Comparison of ENCODE assay signal across 12 cellular contexts in the genomic region with DNA sequence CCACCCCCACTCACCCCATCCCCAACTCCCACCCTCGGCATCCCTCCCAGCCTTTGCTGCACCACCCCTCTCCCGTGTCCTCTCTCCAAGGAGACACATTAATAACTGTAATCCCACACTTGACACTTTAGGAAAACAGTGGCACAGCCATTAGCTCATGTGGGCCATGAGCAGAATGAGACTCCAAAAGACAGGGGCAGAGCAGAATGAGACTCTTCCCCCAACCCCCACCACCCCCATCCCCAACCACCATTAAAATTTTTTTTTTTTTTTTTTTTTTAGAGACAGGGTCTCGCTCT. TPM values are rescaled to one million over a fixed set of nuclear protein-coding genes. Genes with fewer than 3 reads are reported as not detected.
DNase-seq lines count a peak whose midpoint lies in the region; ATAC-seq and TF ChIP-seq lines count a peak whose summit lies in the region.
"Had no signal": no experiment of that assay in that cellular context is flagged by ENCODE, and none has a peak within 500 bp of the region (broad histone marks: within the 10 kb centered on the region; RNA-seq: fewer than 3 reads in every experiment).

No MANE protein-coding gene starts in this region.

- H3K18ac ChIP-seq in mesendoderm (ENCODE audit: low read length) = no peak overlapping the region

- H3K27me3 Mint-ChIP-seq in HFFc6 (ENCODE audit: insufficient read depth) (peaks cover 13% of the 10 kb centered on the region), type B pancreatic cell (peaks cover 21% of the 10 kb centered on the region)

- H3K27ac Mint-ChIP-seq in HFFc6 (no peak overlapping the region), type B pancreatic cell (no peak overlapping the region)

- no peak overlapping the region for H3K4ac ChIP-seq in mesendoderm (ENCODE audit: low read depth, low read length)

- H3K9me3 Mint-ChIP-seq in HFFc6 (no peaks in the 10 kb centered on the region), type B pancreatic cell (no peaks in the 10 kb centered on the region)

- peak; percentile 44 for DNase-seq in cardiac septum (ENCODE audit: low spot score)
- DNase-seq in heart left ventricle = no peak
- no peak for DNase-seq in HFFc6
- no peak for DNase-seq in colonic mucosa
- DNase-seq in type B pancreatic cell (ENCODE audit: extremely low spot score, unreplicated experiment) = no peak
- no peak for DNase-seq in NCI-H1694 treated with DMSO at 0.1 percent for 48 hours (lab: John Stamatoyannopoulos, UW)
- DNase-seq in mesendoderm = no peak
- DNase-seq: NCI-H446 treated with DMSO at 0.1 percent for 48 hours had no signal

- no peak overlapping the region for H2BK15ac ChIP-seq in mesendoderm (replicated peaks; ENCODE audit: low read depth)

- H3K4me3 Mint-ChIP-seq in HFFc6 (no peak overlapping the region), type B pancreatic cell (no peak overlapping the region)

- no peak overlapping the region for H2BK5ac ChIP-seq in mesendoderm (ENCODE audit: low read length)

- H4K8ac ChIP-seq in mesendoderm (ENCODE audit: low read depth, low read length) = no peak overlapping the region

- H3K4me2 ChIP-seq in mesendoderm (ENCODE audit: low read length) = no peak overlapping the region
- H3K4me2 ChIP-seq: A549 had no signal

- H3K27me3 ChIP-seq in heart left ventricle (peaks cover 0 to 4% (median 0%) of the 10 kb centered on the region in 9 donors), colonic mucosa (no peaks in the 10 kb centered on the region), mesendoderm (ENCODE audit: insufficient read depth, low read length, poor library complexity) (no peaks in the 10 kb centered on the region)

- H3K9ac ChIP-seq in colonic mucosa (ENCODE audit: low read depth in 2 of 2, low read length in 2 of 2) = peak overlapping the region in 1 of 2 donors; percentile 29
- H3K9ac ChIP-seq in mesendoderm (ENCODE audit: low read length) = no peak overlapping the region

- intact Hi-C loops in cardiac septum (cut with DNase I) = loop anchor here (2.0 to 10.0 kb wide), 3 partner anchors 96 to 220 kb away; a partner anchor contains a TSS
- intact Hi-C loops in heart left ventricle (cut with DNase I) = loop anchor here (1.0 to 10.0 kb wide), 9 partner anchors 16 to 220 kb away; a partner anchor contains a TSS
- intact Hi-C loops in colonic mucosa (cut with DNase I) = loop anchor here (5.0 kb wide), 2 partner anchors 122 to 212 kb away; no protein-coding TSS in a partner anchor

- TF ChIP-seq CTCF in heart left ventricle (IDR thresholded peaks at IDR 0.05) = no peak
- peak; percentile 39 for TF ChIP-seq CTCF in HFFc6 (IDR thresholded peaks at IDR 0.05)
- TF ChIP-seq CTCF in colonic mucosa (IDR thresholded peaks at IDR 0.05) = peak; percentile 0
- TF ChIP-seq CTCF in type B pancreatic cell (conservative IDR thresholded peaks at IDR 0.05) = peak; percentile 31

- H3K36me3 ChIP-seq in heart left ventricle = no peaks in the 10 kb centered on the region
- no peaks in the 10 kb centered on the region for H3K36me3 ChIP-seq in colonic mucosa
- no peaks in the 10 kb centered on the region for H3K36me3 ChIP-seq in mesendoderm (ENCODE audit: control insufficient read depth, insufficient read depth, low read length)

- no peaks in the 10 kb centered on the region for H3K79me2 ChIP-seq in mesendoderm (ENCODE audit: control insufficient read depth, insufficient read depth, low read length)

- H3K9me3 ChIP-seq in heart left ventricle = no peaks in the 10 kb centered on the region
- H3K9me3 ChIP-seq in colonic mucosa = no peaks in the 10 kb centered on the region
- H3K9me3 ChIP-seq: A549 had no signal

- H3K4me1 ChIP-seq in heart left ventricle (peaks cover 0 to 70% (median 17%) of the 10 kb centered on the region in 12 donors), colonic mucosa (peaks cover 8% of the 10 kb centered on the region), mesendoderm (ENCODE audit: control insufficient read depth, low read depth, low read length) (no peaks in the 10 kb centered on the region)

- no peak overlapping the region for H3K4me3 ChIP-seq in heart left ventricle
- H3K4me3 ChIP-seq in colonic mucosa = no peak overlapping the region
- H3K4me3 ChIP-seq in mesendoderm (ENCODE audit: low read length) = no peak overlapping the region
- H3K4me3 ChIP-seq: A549 had no signal

- no peaks in the 10 kb centered on the region for H3K79me1 ChIP-seq in mesendoderm (ENCODE audit: low read length)

- ATAC-seq in heart left ventricle (no peak), HG03460 (IDR thresholded peaks at IDR 0.05; ENCODE audit: unreplicated experiment) (no peak)

- no peak overlapping the region for H2BK120ac ChIP-seq in mesendoderm (ENCODE audit: low read depth, low read length)

- H3K23ac ChIP-seq in mesendoderm (ENCODE audit: low read length) = no peak overlapping the region

- TF ChIP-seq POLR2A in heart left ventricle (IDR thresholded peaks at IDR 0.05) = no peak

- H2AK5ac ChIP-seq in mesendoderm (ENCODE audit: low read length) = no peak overlapping the region

- H3K27ac ChIP-seq in heart left ventricle (peak overlapping the region in 1 of 12 donors; percentile 32), colonic mucosa (no peak overlapping the region), mesendoderm (ENCODE audit: low read depth, low read length) (no peak overlapping the region)

- no peaks in the 10 kb centered on the region for H3K36me3 Mint-ChIP-seq in HFFc6 (ENCODE audit: low read depth)
- H3K36me3 Mint-ChIP-seq in type B pancreatic cell = no peaks in the 10 kb centered on the region

- no peak overlapping the region for H4K5ac ChIP-seq in mesendoderm (ENCODE audit: low read length)

- H3K4me1 Mint-ChIP-seq in HFFc6 (ENCODE audit: low read depth) (peaks cover 22% of the 10 kb centered on the region), type B pancreatic cell (ENCODE audit: unreplicated experiment) (peaks cover 7% of the 10 kb centered on the region)

- WGBS in heart left ventricle, 4 donors = 36 to 38% (median 36%) methylated on average over 3 of the region's 3 CpGs
- WGBS in mesendoderm (ENCODE audit: extremely low coverage, insufficient coverage, low lambda C conversion rate) = no CpG with 5 or more reads among the region's 3 CpGs

- H3K56ac ChIP-seq in mesendoderm (ENCODE audit: low read length) = no peak overlapping the region

RNA-seq across cellular contexts. Expression of a gene that starts 6.2 kb away (rescaled TPM):
- 14.3 TPM for total RNA-seq in cardiac septum
- 100 to 1,000 TPM in 1 of 9 donors, 10 to 100 TPM in 7, 1 to 10 TPM in 1; 8.1 to 167 (median 18.6) TPM for total RNA-seq in heart left ventricle
- 1 to 10 TPM; 4.7 to 9.8 TPM for polyA plus RNA-seq in heart left ventricle
- total RNA-seq in HFFc6 (2021; fragmentation: NEBNext Ultra II Directional; extraction: Animal tissue kit (Norgen Biotek cat#: 25700)) = not detected
- total RNA-seq in colonic mucosa = 10 to 100 TPM; 37.6 to 50.3 TPM
- 5.6 and 23.5 TPM in 2 replicates for total RNA-seq in type B pancreatic cell (ENCODE audit: low replicate concordance)
- polyA plus RNA-seq in mesendoderm (2013, experiment 1 of 2) = 0.01 TPM
- polyA plus RNA-seq in mesendoderm (2013, experiment 2 of 2) = not detected
- total RNA-seq: G401 had no signal

RNA-seq across cellular contexts. Expression of a gene that starts 48.0 kb away (rescaled TPM):
- total RNA-seq in cardiac septum = not detected
- total RNA-seq in heart left ventricle = not detected
- not detected for polyA plus RNA-seq in heart left ventricle
- total RNA-seq in HFFc6 (2021; fragmentation: NEBNext Ultra II Directional; extraction: Animal tissue kit (Norgen Biotek cat#: 25700)) = not detected
- not detected for total RNA-seq in colonic mucosa
- not detected in 2 replicates for total RNA-seq in type B pancreatic cell (ENCODE audit: low replicate concordance)
- not detected for polyA plus RNA-seq in mesendoderm (2013, experiment 1 of 2)
- not detected for polyA plus RNA-seq in mesendoderm (2013, experiment 2 of 2)
- total RNA-seq: G401, Right ventricle myocardium inferior had no signal

Comparison
In these comparisons a context has a peak if more than half of its experiments do, and no peak if none do; other contexts are left out.
1. CTCF ChIP-seq: peak in HFFc6 (single experiment), colonic mucosa (single experiment) and type B pancreatic cell (single experiment); none in heart left ventricle (0 of 12).